9 cellular contexts compared by ENCODE assay signal in genomic region chr19:17703823-17704463, GRCh38. TPM values are rescaled to one million over a fixed set of nuclear protein-coding genes. Genes with fewer than 3 reads are reported as not detected.
DNase-seq lines count a peak whose midpoint lies in the region; ATAC-seq and TF ChIP-seq lines count a peak whose summit lies in the region.
"Had no signal": no experiment of that assay in that cellular context is flagged by ENCODE, and none has a peak within 500 bp of the region (broad histone marks: within the 10 kb centered on the region; RNA-seq: fewer than 3 reads in every experiment).

No MANE protein-coding gene starts in this region.

- no peaks in the 10 kb centered on the region for H3K27me3 ChIP-seq in right atrium auricular region

- H3K9me3 ChIP-seq in right atrium auricular region = no peaks in the 10 kb centered on the region

- DNase-seq in GM19238 (ENCODE audit: insufficient read length, low spot score) = peak; percentile 64
- peak; percentile 24 for DNase-seq in SKM-1 treated with dmso at 0.1 percent for 144 hours (lab: John Stamatoyannopoulos, UW; ENCODE audit: unreplicated experiment)
- peak; percentile 52 for DNase-seq in activated naive CD8-positive, alpha-beta T cell treated with anti-CD3 and anti-CD28 coated beads, Interleukin-2, amount 50 U/mL, for 16 hours (ENCODE audit: low read depth, low spot score)
- DNase-seq in right atrium auricular region (ENCODE audit: low spot score) = peak; percentile 63
- DNase-seq in stimulated activated CD4-positive, alpha-beta T cell treated with anti-CD3 and anti-CD28 coated beads, Interleukin-15, amount 100 ng/mL, for 24 hours = peak; percentile 83
- DNase-seq in DMS79 treated with DMSO at 0.1 percent for 48 hours (lab: John Stamatoyannopoulos, UW) = no peak
- DNase-seq in GM19240 (ENCODE audit: insufficient read length, low spot score) = no peak

- H3K4me1 ChIP-seq in right atrium auricular region = no peaks in the 10 kb centered on the region

- TF ChIP-seq CTCF in right atrium auricular region (IDR thresholded peaks at IDR 0.05) = peak; percentile 52 to 86

- ATAC-seq in HG02678 (IDR thresholded peaks at IDR 0.05; ENCODE audit: unreplicated experiment) = no peak

- no peak overlapping the region for H3K4me3 ChIP-seq in right atrium auricular region

- no peaks in the 10 kb centered on the region for H3K36me3 ChIP-seq in right atrium auricular region

- no peak overlapping the region for H3K27ac ChIP-seq in right atrium auricular region
- H3K27ac ChIP-seq: VCaP had no signal

RNA-seq across cellular contexts. Expression of gene MAP1S, which starts 15.3 kb away (rescaled TPM):
- 10 to 100 TPM; 26.8 to 31.2 TPM for total RNA-seq in right atrium auricular region

RNA-seq across cellular contexts. Expression of gene UNC13A, which starts 15.8 kb away (rescaled TPM):
- under 1 TPM in 1 of 2 donors, not detected in 1; 0.08 TPM for total RNA-seq in right atrium auricular region

RNA-seq across cellular contexts. Expression of gene FCHO1, which starts 47.3 kb away (rescaled TPM):
- 1 to 10 TPM in 1 of 2 donors, under 1 TPM in 1; 0.19 to 1.3 TPM for total RNA-seq in right atrium auricular region

Comparison
In these comparisons a context has a peak if more than half of its experiments do, and no peak if none do; other contexts are left out.
1. DNase-seq: peak in GM19238 (single experiment), SKM-1 treated with dmso at 0.1 percent for 144 hours (single experiment), activated naive CD8-positive, alpha-beta T cell treated with anti-CD3 and anti-CD28 coated beads, Interleukin-2, amount 50 U/mL, for 16 hours (single experiment), right atrium auricular region (single experiment) and stimulated activated CD4-positive, alpha-beta T cell treated with anti-CD3 and anti-CD28 coated beads, Interleukin-15, amount 100 ng/mL, for 24 hours (single experiment); none in DMS79 treated with DMSO at 0.1 percent for 48 hours (single experiment) and GM19240 (single experiment).